9 cellular contexts compared by ENCODE assay signal in the genomic region with DNA sequence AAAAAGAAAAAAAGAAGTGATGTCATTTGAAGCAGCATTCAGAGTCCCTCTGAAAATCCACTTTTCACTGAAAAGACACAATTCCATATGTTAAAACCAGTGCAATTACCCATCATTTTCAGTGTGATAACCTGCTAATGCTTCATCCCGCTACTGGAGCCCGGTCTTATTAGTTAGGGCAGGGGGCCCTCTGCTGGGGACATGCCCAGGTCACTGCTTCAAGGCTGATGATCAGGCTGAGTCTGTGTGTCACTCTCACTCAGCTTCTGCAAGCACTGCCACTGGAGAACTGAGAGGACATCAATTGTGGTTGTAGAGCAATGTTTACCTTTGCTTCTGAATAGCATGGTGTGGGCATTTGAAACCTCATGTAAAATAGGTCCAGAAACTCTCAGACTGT. TPM values are rescaled to one million over a fixed set of nuclear protein-coding genes. Genes with fewer than 3 reads are reported as not detected.
A peak's percentile ranks its signal among the peaks of the same experiment; 100 is the strongest.
DNase-seq lines count a peak whose midpoint lies in the region; ATAC-seq and TF ChIP-seq lines count a peak whose summit lies in the region.
"Had no signal": no experiment of that assay in that cellular context is flagged by ENCODE, and none has a peak within 500 bp of the region (broad histone marks: within the 10 kb centered on the region; RNA-seq: fewer than 3 reads in every experiment).

No MANE protein-coding gene starts in this region.

- H4K20me1 ChIP-seq in hepatocyte (ENCODE audit: insufficient read depth, poor library complexity, severe bottlenecking) = no peaks in the 10 kb centered on the region

- H3K9me3 ChIP-seq in breast epithelium (no peaks in the 10 kb centered on the region), hepatocyte (ENCODE audit: low read depth) (no peaks in the 10 kb centered on the region)

- H3K36me3 ChIP-seq in breast epithelium (no peaks in the 10 kb centered on the region), hepatocyte (replicated peaks; ENCODE audit: insufficient read depth, low read depth) (no peaks in the 10 kb centered on the region)

- H3K79me2 ChIP-seq in hepatocyte = no peaks in the 10 kb centered on the region

- H3K27ac ChIP-seq in breast epithelium = no peak overlapping the region
- H3K27ac ChIP-seq in hepatocyte = no peak overlapping the region

- no peak overlapping the region for H3K4me3 Mint-ChIP-seq in MCF 10A (ENCODE audit: unreplicated experiment)
- H3K4me3 Mint-ChIP-seq in stimulated activated naive CD8-positive, alpha-beta T cell treated with anti-CD3 and anti-CD28 coated beads, Interleukin-15, amount 100 ng/mL, for 72 hours = no peak overlapping the region

- H3K27me3 ChIP-seq in breast epithelium (no peaks in the 10 kb centered on the region), hepatocyte (no peaks in the 10 kb centered on the region)

- no peak overlapping the region for H3K4me2 ChIP-seq in hepatocyte

- H3K27ac Mint-ChIP-seq in MCF 10A (ENCODE audit: low read depth, unreplicated experiment) = no peak overlapping the region
- no peak overlapping the region for H3K27ac Mint-ChIP-seq in stimulated activated naive CD8-positive, alpha-beta T cell treated with anti-CD3 and anti-CD28 coated beads, Interleukin-15, amount 100 ng/mL, for 72 hours
- H3K27ac Mint-ChIP-seq: activated naive CD4-positive, alpha-beta T cell treated with anti-CD3 and anti-CD28 coated beads, Interleukin-2, amount 50 U/mL, for 72 hours had no signal

- H3K36me3 Mint-ChIP-seq in MCF 10A (ENCODE audit: insufficient read depth, unreplicated experiment) = no peaks in the 10 kb centered on the region
- H3K36me3 Mint-ChIP-seq: activated naive CD4-positive, alpha-beta T cell treated with anti-CD3 and anti-CD28 coated beads, Interleukin-2, amount 50 U/mL, for 72 hours had no signal

- H3K9me3 Mint-ChIP-seq in MCF 10A (ENCODE audit: unreplicated experiment) = no peaks in the 10 kb centered on the region
- H3K9me3 Mint-ChIP-seq in stimulated activated naive CD8-positive, alpha-beta T cell treated with anti-CD3 and anti-CD28 coated beads, Interleukin-15, amount 100 ng/mL, for 72 hours = no peaks in the 10 kb centered on the region
- H3K9me3 Mint-ChIP-seq: activated naive CD4-positive, alpha-beta T cell treated with anti-CD3 and anti-CD28 coated beads, Interleukin-2, amount 50 U/mL, for 72 hours had no signal

- no peak overlapping the region for H2AFZ ChIP-seq in hepatocyte

- H3K4me1 ChIP-seq in breast epithelium = no peaks in the 10 kb centered on the region
- no peaks in the 10 kb centered on the region for H3K4me1 ChIP-seq in hepatocyte (ENCODE audit: insufficient read depth)

- intact Hi-C loops in MCF 10A (cut with micrococcal nuclease) = loop anchor here (1.0 kb wide), 1 partner anchor 42 kb away; no protein-coding TSS in a partner anchor
- intact Hi-C loops in breast epithelium (cut with DNase I; ENCODE audit: low total_unique reads) = no loop called here

- H3K4me3 ChIP-seq in breast epithelium (no peak overlapping the region), hepatocyte (no peak overlapping the region)

- 8% methylated on average over 2 of the region's 2 CpGs for WGBS in hepatocyte (ENCODE audit: low lambda C conversion rate, missing lambda C conversion rate)

- TF ChIP-seq CTCF in MCF 10A (IDR thresholded peaks at IDR 0.05; ENCODE audit: unreplicated experiment) = peak; percentile 46
- TF ChIP-seq CTCF in breast epithelium (IDR thresholded peaks at IDR 0.05) = no peak
- peak; percentile 57 for TF ChIP-seq CTCF in hepatocyte (IDR thresholded peaks at IDR 0.05; ENCODE audit: poor library complexity)

- H3K9me2 ChIP-seq in hepatocyte (replicated peaks; ENCODE audit: insufficient read depth) = no peaks in the 10 kb centered on the region

- H3K4me1 Mint-ChIP-seq in MCF 10A (ENCODE audit: insufficient read depth, unreplicated experiment) = no peaks in the 10 kb centered on the region
- no peaks in the 10 kb centered on the region for H3K4me1 Mint-ChIP-seq in stimulated activated naive CD8-positive, alpha-beta T cell treated with anti-CD3 and anti-CD28 coated beads, Interleukin-15, amount 100 ng/mL, for 72 hours

- POLR2A ChIA-PET in MCF 10A (lab: Yijun Ruan, JAX) = no interaction called here

- DNase-seq in MCF 10A (ENCODE audit: unreplicated experiment) (peak; percentile 45), breast epithelium (ENCODE audit: low spot score in 2 of 2) (no peak), NCI-H2029 treated with DMSO at 0.1 percent for 48 hours (lab: John Stamatoyannopoulos, UW) (peak; percentile 6), hepatocyte (ENCODE audit: low spot score) (peak; percentile 73)
- peak; percentile 13 for DNase-seq in activated CD4-positive, alpha-beta T cell treated with anti-CD3 and anti-CD28 coated beads, Interleukin-2, amount 50 U/mL, for 1 hour
- DNase-seq in stimulated activated naive CD8-positive, alpha-beta T cell treated with anti-CD3 and anti-CD28 coated beads, Interleukin-15, amount 100 ng/mL, for 72 hours = peak in 1 of 2 donors; percentile 14
- no peak for DNase-seq in stimulated activated naive CD4-positive, alpha-beta T cell treated with Interleukin-2 at 50 U/mL for 16 hours (lab: John Stamatoyannopoulos, UW)

- CTCF ChIA-PET in MCF 10A (lab: Yijun Ruan, JAX) = interaction anchor here (0.6 to 2.1 kb wide), 13 partner anchors 10 to 963 kb away, joined by 3 to 8 read pairs (median 4); no protein-coding TSS in a partner anchor

- H3K27me3 Mint-ChIP-seq in MCF 10A (ENCODE audit: insufficient read depth, unreplicated experiment) = peaks cover 18% of the 10 kb centered on the region
- peaks cover 21% of the 10 kb centered on the region for H3K27me3 Mint-ChIP-seq in stimulated activated naive CD8-positive, alpha-beta T cell treated with anti-CD3 and anti-CD28 coated beads, Interleukin-15, amount 100 ng/mL, for 72 hours

- peak; percentile 49 for ATAC-seq in HG02571 (IDR thresholded peaks at IDR 0.05; ENCODE audit: unreplicated experiment)
- peak; percentile 68 for ATAC-seq in stimulated activated naive CD8-positive, alpha-beta T cell treated with anti-CD3 and anti-CD28 coated beads, Interleukin-15, amount 100 ng/mL, for 72 hours

- no TSS peak for BruUV-seq in MCF 10A (replicated peaks; lab: Mats Ljungman, UMichigan)

- no peak for TF ChIP-seq POLR2A in breast epithelium (IDR thresholded peaks at IDR 0.05)

RNA-seq across cellular contexts. Expression of gene NXPH2, which starts 49.1 kb away (rescaled TPM):
- total RNA-seq in MCF 10A (2022) = not detected in 2 replicates
- total RNA-seq in breast epithelium = not detected
- total RNA-seq in hepatocyte = 1.2 and 6.3 TPM in 2 replicates
- polyA plus RNA-seq in hepatocyte = 1.5 and 2.3 TPM in 2 replicates
- total RNA-seq: activated naive CD4-positive, alpha-beta T cell treated with anti-CD3 and anti-CD28 coated beads, Interleukin-2, amount 50 U/mL, for 72 hours had no signal

Comparison
In these comparisons a context has a peak if more than half of its experiments do, and no peak if none do; other contexts are left out.
1. DNase-seq: peak in MCF 10A (single experiment), NCI-H2029 treated with DMSO at 0.1 percent for 48 hours (single experiment), activated CD4-positive, alpha-beta T cell treated with anti-CD3 and anti-CD28 coated beads, Interleukin-2, amount 50 U/mL, for 1 hour (single experiment) and hepatocyte (single experiment); none in breast epithelium (0 of 2) and stimulated activated naive CD4-positive, alpha-beta T cell treated with Interleukin-2 at 50 U/mL for 16 hours (single experiment).
2. CTCF ChIP-seq: peak in MCF 10A (single experiment) and hepatocyte (single experiment); none in breast epithelium (0 of 3).